ENCODE assay signal across 12 cellular contexts in genomic region chr1:228089520-228090380, GRCh38. TPM values are rescaled to one million over a fixed set of nuclear protein-coding genes. Genes with fewer than 3 reads are reported as not detected.
DNase-seq lines count a peak whose midpoint lies in the region; FAIRE-seq and TF ChIP-seq lines count a peak whose summit lies in the region.
"Had no signal": no experiment of that assay in that cellular context is flagged by ENCODE, and none has a peak within 500 bp of the region (broad histone marks: within the 10 kb centered on the region; RNA-seq: fewer than 3 reads in every experiment).

No MANE protein-coding gene starts in this region.

- peak overlapping the region; percentile 93 for H3K27ac Mint-ChIP-seq in chondrocyte (ENCODE audit: unreplicated experiment)

- H3K9me3 ChIP-seq in ovary: no peaks in the 10 kb centered on the region
- H3K9me3 ChIP-seq: testis had no signal

- no peak overlapping the region for H3K27ac ChIP-seq in ovary
- H3K27ac ChIP-seq: testis had no signal

- no peak overlapping the region for H3K4me3 ChIP-seq in ovary
- H3K4me3 ChIP-seq: testis had no signal

- WGBS in ovary, 3 donors: 72 to 74% (median 73%) methylated on average over 8 to 12 of the region's 12 CpGs

- H3K36me3 ChIP-seq in ovary: no peaks in the 10 kb centered on the region

- no peak for TF ChIP-seq EP300 in ovary (IDR thresholded peaks at IDR 0.05)

- FAIRE-seq in frontal cortex (lab: Jason Lieb, UNC): no peak

- peaks cover 41% of the 10 kb centered on the region for H3K4me1 ChIP-seq in ovary (ENCODE audit: insufficient read depth)

- peaks cover 6% of the 10 kb centered on the region for H3K36me3 Mint-ChIP-seq in chondrocyte (ENCODE audit: low read depth)

- no peak for TF ChIP-seq CTCF in chondrocyte (IDR thresholded peaks at IDR 0.05)
- TF ChIP-seq CTCF in ovary (IDR thresholded peaks at IDR 0.05): no peak

- H3K9me3 Mint-ChIP-seq in chondrocyte (ENCODE audit: low read depth): peaks cover 2% of the 10 kb centered on the region

- TF ChIP-seq POLR2A in ovary (IDR thresholded peaks at IDR 0.05): no peak

- DNase-seq in ELF-1 (ENCODE audit: low read depth, low spot score) (peak; percentile 1), MV-4-11 (lab: John Stamatoyannopoulos, UW) (peak; percentile 82), chondrocyte (ENCODE audit: low spot score) (peak; percentile 59), ovary (peak in 4 of 5 donors; percentile 5 to 30 (median 16)), frontal cortex (ENCODE audit: low spot score in 2 of 2) (no peak), DMS53 treated with DMSO at 0.1 percent for 48 hours (lab: John Stamatoyannopoulos, UW; ENCODE audit: unreplicated experiment) (no peak), AG08396 (ENCODE audit: low spot score) (no peak), NCI-H2029 (lab: John Stamatoyannopoulos, UW) (no peak)
- DNase-seq: activated CD4-positive, alpha-beta T cell treated with anti-CD3 and anti-CD28 coated beads, Interleukin-2, amount 50 U/mL, for 48 hours; NCI-H2081 treated with DMSO at 0.1 percent for 48 hours; testis had no signal

- no peaks in the 10 kb centered on the region for H3K27me3 ChIP-seq in ovary
- H3K27me3 ChIP-seq: esophagus muscularis mucosa, testis had no signal

- H3K4me3 Mint-ChIP-seq in chondrocyte (ENCODE audit: unreplicated experiment): no peak overlapping the region

- peaks cover 80% of the 10 kb centered on the region for H3K4me1 Mint-ChIP-seq in chondrocyte (ENCODE audit: low read depth)

- intact Hi-C loops in ovary (cut with DNase I): no loop called here

- no peaks in the 10 kb centered on the region for H3K27me3 Mint-ChIP-seq in chondrocyte (ENCODE audit: low read depth)

RNA-seq across cellular contexts. Expression of gene ARF1, which starts 7.2 kb away (rescaled TPM):
- 339 to 392 TPM (median 351 TPM) in 3 replicates for total RNA-seq in chondrocyte
- 100 to 1,000 TPM; 209 to 345 (median 285) TPM for total RNA-seq in ovary
- polyA plus RNA-seq in ovary: 100 to 1,000 TPM; 179 to 307 TPM
- 107 TPM for total RNA-seq in frontal cortex

RNA-seq across cellular contexts. Expression of gene C1orf35, which starts 13.4 kb away (rescaled TPM):
- total RNA-seq in chondrocyte (12.9 to 15.1 TPM (median 13.3 TPM) in 3 replicates), ovary (10 to 100 TPM; 16.0 to 24.7 (median 21.0) TPM), frontal cortex (4.1 TPM)
- polyA plus RNA-seq in ovary: 10 to 100 TPM in 1 of 2 donors, 1 to 10 TPM in 1; 2.8 to 29.3 TPM

RNA-seq across cellular contexts. Expression of gene MRPL55, which starts 19.3 kb away (rescaled TPM):
- total RNA-seq in chondrocyte: 45.4 to 75.6 TPM (median 48.6 TPM) in 3 replicates
- 10 to 100 TPM; 36.4 to 98.5 (median 43.3) TPM for total RNA-seq in ovary
- 10 to 100 TPM; 14.6 to 87.5 TPM for polyA plus RNA-seq in ovary
- total RNA-seq in frontal cortex: 33.4 TPM

RNA-seq across cellular contexts. Expression of gene GUK1, which starts 50.3 kb away (rescaled TPM):
- 155 to 196 TPM (median 189 TPM) in 3 replicates for total RNA-seq in chondrocyte
- total RNA-seq in ovary: 100 to 1,000 TPM; 129 to 256 (median 171) TPM
- polyA plus RNA-seq in ovary: 100 to 1,000 TPM in 1 of 2 donors, 10 to 100 TPM in 1; 17.7 to 228 TPM
- 130 TPM for total RNA-seq in frontal cortex

RNA-seq across cellular contexts. Expression of gene GJC2, which starts 60.0 kb away (rescaled TPM):
- 1.5 to 2.0 TPM (median 1.8 TPM) in 3 replicates for total RNA-seq in chondrocyte
- total RNA-seq in ovary: 10 to 100 TPM in 2 of 7 donors, 1 to 10 TPM in 5; 2.2 to 12.6 (median 8.0) TPM
- 1 to 10 TPM in 1 of 2 donors, under 1 TPM in 1; 0.18 to 2.3 TPM for polyA plus RNA-seq in ovary
- 0.82 TPM for total RNA-seq in frontal cortex

Comparison
In these comparisons a context has a peak if more than half of its experiments do, and no peak if none do; other contexts are left out.
1. DNase-seq: peak in ELF-1 (single experiment), MV-4-11 (single experiment), chondrocyte (single experiment) and ovary (4 of 5); none in frontal cortex (0 of 2), DMS53 treated with DMSO at 0.1 percent for 48 hours (single experiment), AG08396 (single experiment) and NCI-H2029 (single experiment).